In genomic region chr10:12474727-12475414, GRCh38 we compare ENCODE assay signal across 20 cellular contexts.
"Had no signal": no experiment of that assay in that cellular context is flagged by ENCODE, and none has a peak within 500 bp of the region (broad histone marks: within the 10 kb centered on the region; RNA-seq: fewer than 3 reads in every experiment).

No MANE protein-coding gene starts in this region.

- H3K27me3 Mint-ChIP-seq: stimulated activated naive CD8-positive, alpha-beta T cell treated with anti-CD3 and anti-CD28 coated beads, Interleukin-15, Interleukin-2, amounts not matched to agents 100 ng/mL and 50 ng/mL, for 24 hours had no signal

- H3K27me3 ChIP-seq: colonic mucosa, heart left ventricle, sigmoid colon, tibial artery, upper lobe of right lung, vagina had no signal

- H3K27ac ChIP-seq: colonic mucosa, heart left ventricle, sigmoid colon, skin epidermis, tibial artery, upper lobe of right lung, vagina had no signal

- FAIRE-seq: frontal cortex, islet of Langerhans had no signal

- H3K4me3 Mint-ChIP-seq: natural killer cell; neural crest cell; stimulated activated naive CD8-positive, alpha-beta T cell treated with anti-CD3 and anti-CD28 coated beads, Interleukin-15, Interleukin-2, amounts not matched to agents 100 ng/mL and 50 ng/mL, for 24 hours had no signal

- H3K36me3 ChIP-seq: colonic mucosa, heart left ventricle, sigmoid colon, tibial artery, upper lobe of right lung, vagina had no signal

- DNase-seq: colonic mucosa; dermis blood vessel endothelial cell; effector CD4-positive, alpha-beta T cell; heart left ventricle; hypothalamus; kidney glomerular epithelial cell; mammary epithelial cell; mucosa of descending colon; natural killer cell; sigmoid colon; stimulated activated CD4-positive, alpha-beta T cell treated with anti-CD3 and anti-CD28 coated beads, Interleukin-12 subunit alpha, Interleukin-12 subunit beta, amount 100 ng/mL, for 4 hours; tibial artery; upper lobe of right lung had no signal

- H3K9me3 ChIP-seq: colonic mucosa, heart left ventricle, mucosa of descending colon, sigmoid colon, tibial artery, upper lobe of right lung, vagina had no signal

- H3K4me1 ChIP-seq: colonic mucosa, sigmoid colon, tibial artery, upper lobe of right lung, vagina had no signal

- ATAC-seq: esophagus mucosa, heart left ventricle, mucosa of descending colon, natural killer cell had no signal

- H3K36me3 Mint-ChIP-seq: natural killer cell had no signal

- H3K4me3 ChIP-seq: colonic mucosa, heart left ventricle, mucosa of descending colon, sigmoid colon, skin epidermis, tibial artery, upper lobe of right lung, vagina had no signal

- H3K9me3 Mint-ChIP-seq: natural killer cell had no signal

- H3K27ac Mint-ChIP-seq: natural killer cell; stimulated activated naive CD8-positive, alpha-beta T cell treated with anti-CD3 and anti-CD28 coated beads, Interleukin-15, Interleukin-2, amounts not matched to agents 100 ng/mL and 50 ng/mL, for 24 hours had no signal
